ENCODE assay signal across 9 cellular contexts in genomic region chr15:45631831-45632230, GRCh38. TPM values are rescaled to one million over a fixed set of nuclear protein-coding genes. Genes with fewer than 3 reads are reported as not detected.
A peak's percentile ranks its signal among the peaks of the same experiment; 100 is the strongest.
DNase-seq lines count a peak whose midpoint lies in the region; ATAC-seq, FAIRE-seq and TF ChIP-seq lines count a peak whose summit lies in the region.
"Had no signal": no experiment of that assay in that cellular context is flagged by ENCODE, and none has a peak within 500 bp of the region (broad histone marks: within the 10 kb centered on the region; RNA-seq: fewer than 3 reads in every experiment).

No MANE protein-coding gene starts in this region.

- POLR2A ChIA-PET in HCT116 (lab: Charles Lee) = interaction anchor here (0.9 kb wide), 1 partner anchor 17 kb away, joined by 3 read pairs; no protein-coding TSS in a partner anchor

- H3K4me3 ChIP-seq in HCT116 (replicated peaks in 1 of 2; ENCODE audit: low read depth in 1 of 2, low read length in 2 of 2) (peak overlapping the region; percentile 31 to 56), fibroblast of the aortic adventitia (ENCODE audit: low read depth, low read length) (peak overlapping the region; percentile 55), spleen (peak overlapping the region in 3 of 8 donors; percentile 18 to 34 (median 19)), pancreas (no peak overlapping the region), gastroesophageal sphincter (no peak overlapping the region)

- no TSS peak for BruUV-seq in HCT116 (replicated peaks; lab: Mats Ljungman, UMichigan)

- peak overlapping the region; percentile 53 for H3K27ac ChIP-seq in HCT116 (ENCODE audit: low read depth, low read length)
- H3K27ac ChIP-seq in VCaP = peak overlapping the region; percentile 69
- peak overlapping the region in 7 of 8 donors; percentile 36 to 80 (median 53) for H3K27ac ChIP-seq in spleen
- no peak overlapping the region for H3K27ac ChIP-seq in pancreas
- H3K27ac ChIP-seq in gastroesophageal sphincter = peak overlapping the region in 2 of 4 donors; percentile 43 to 50

- TF ChIP-seq RAD21 in HCT116 (IDR thresholded peaks at IDR 0.05; ENCODE audit: low read depth) = no peak

- 58 to 73% (median 67%) methylated on average over 2 of the region's 2 CpGs for WGBS in spleen, 5 donors
- 89 to 92% methylated on average over 2 of the region's 2 CpGs for WGBS in pancreas, 2 donors
- 80% methylated on average over 1 of the region's 2 CpGs; no CpG with 5 or more reads in 1 of the 2 donors for WGBS in gastroesophageal sphincter (ENCODE audit: low coverage in 1 of 2), 2 donors

- TF ChIP-seq EP300 in gastroesophageal sphincter (IDR thresholded peaks at IDR 0.05) = no peak

- H3K27me3 ChIP-seq in HCT116 (ENCODE audit: insufficient read depth, low read length) = no peaks in the 10 kb centered on the region
- no peaks in the 10 kb centered on the region for H3K27me3 ChIP-seq in spleen (replicated peaks in 1 of 7)
- H3K27me3 ChIP-seq in pancreas = no peaks in the 10 kb centered on the region
- H3K27me3 ChIP-seq in gastroesophageal sphincter = no peaks in the 10 kb centered on the region

- H3K9ac ChIP-seq in HCT116 (ENCODE audit: low read length) = peak overlapping the region; percentile 37

- H4K20me1 ChIP-seq in HCT116 (ENCODE audit: insufficient read depth) = no peaks in the 10 kb centered on the region

- H2AFZ ChIP-seq in HCT116 (ENCODE audit: low read depth, low read length, poor library complexity, severe bottlenecking) = peak overlapping the region; percentile 63

- intact Hi-C loops in HCT116 (cut with micrococcal nuclease) (no loop called here), spleen (cut with DNase I; ENCODE audit: low total_unique reads) (no loop called here), pancreas (cut with DNase I) (no loop called here)

- RAD21 ChIA-PET in HCT116 (lab: Charles Lee; ENCODE audit: low non-redundant PET in 1 of 2, low total read pairs in 2 of 2, uncharacterized antibody in 2 of 2, unreplicated experiment in 2 of 2) = no interaction called here

- H3K36me3 ChIP-seq in HCT116 (ENCODE audit: control insufficient read depth in 1 of 2, insufficient read depth in 2 of 2, low read length in 2 of 2) (no peaks in the 10 kb centered on the region), spleen (no peaks in the 10 kb centered on the region), pancreas (no peaks in the 10 kb centered on the region), gastroesophageal sphincter (no peaks in the 10 kb centered on the region)

- DNase-seq in HCT116 (ENCODE audit: low read depth, low spot score) (no peak), fibroblast of the aortic adventitia (ENCODE audit: low read depth) (no peak), spleen (no peak), pancreas (no peak), AG08396 (ENCODE audit: low spot score) (no peak), LoVo (ENCODE audit: low spot score) (no peak)
- DNase-seq: DMS79 had no signal

- no peaks in the 10 kb centered on the region for H3K9me2 ChIP-seq in HCT116 (ENCODE audit: insufficient read depth)

- peak overlapping the region; percentile 72 for H3K4me2 ChIP-seq in HCT116 (ENCODE audit: low read length)

- TF ChIP-seq CTCF in HCT116 (IDR thresholded peaks at IDR 0.05 in 2 of 3, conservative IDR thresholded peaks at IDR 0.05 in 1 of 3; ENCODE audit: borderline replicate concordance in 1 of 3, insufficient read depth in 1 of 3, low read depth in 2 of 3, low read length in 2 of 3) = no peak
- no peak for TF ChIP-seq CTCF in VCaP (conservative IDR thresholded peaks at IDR 0.05)
- TF ChIP-seq CTCF in fibroblast of the aortic adventitia (IDR thresholded peaks at IDR 0.05; ENCODE audit: insufficient read depth, low read length) = no peak
- no peak for TF ChIP-seq CTCF in spleen (IDR thresholded peaks at IDR 0.05 in 8 of 11, conservative IDR thresholded peaks at IDR 0.05 in 3 of 11)
- TF ChIP-seq CTCF in pancreas (IDR thresholded peaks at IDR 0.05) = no peak
- TF ChIP-seq CTCF in gastroesophageal sphincter (IDR thresholded peaks at IDR 0.05) = no peak

- H3K9me3 ChIP-seq in HCT116 (ENCODE audit: control insufficient read depth in 1 of 2, insufficient read depth in 1 of 2, low read depth in 1 of 2, low read length in 2 of 2) = no peaks in the 10 kb centered on the region
- peaks cover 2 to 15% (median 12%) of the 10 kb centered on the region in 8 donors for H3K9me3 ChIP-seq in spleen
- no peaks in the 10 kb centered on the region for H3K9me3 ChIP-seq in pancreas
- peaks cover 0 to 15% (median 0%) of the 10 kb centered on the region in 3 donors for H3K9me3 ChIP-seq in gastroesophageal sphincter

- H3K4me1 ChIP-seq in HCT116 (ENCODE audit: control insufficient read depth in 1 of 2, insufficient read depth in 2 of 2, low read length in 2 of 2) = peaks cover 12 to 37% of the 10 kb centered on the region in 2 experiments
- H3K4me1 ChIP-seq in spleen = peaks cover 13 to 44% (median 21%) of the 10 kb centered on the region in 6 donors
- peaks cover 5 to 9% (median 7%) of the 10 kb centered on the region in 3 donors for H3K4me1 ChIP-seq in pancreas
- peaks cover 0 to 21% (median 15%) of the 10 kb centered on the region in 3 donors for H3K4me1 ChIP-seq in gastroesophageal sphincter

- CTCF ChIA-PET in HCT116 (lab: Charles Lee) = interaction anchor here (1.4 kb wide), 1 partner anchor 18 kb away, joined by 7 read pairs; no protein-coding TSS in a partner anchor

- TF ChIP-seq POLR2A in HCT116 (IDR thresholded peaks at IDR 0.05; ENCODE audit: borderline replicate concordance, extremely low read depth, insufficient read depth, insufficient read length) = no peak
- TF ChIP-seq POLR2A in spleen (IDR thresholded peaks at IDR 0.05) = no peak
- TF ChIP-seq POLR2A in gastroesophageal sphincter (IDR thresholded peaks at IDR 0.05) = no peak

- no peak for FAIRE-seq in pancreas (lab: Jason Lieb, UNC)

- ATAC-seq in HCT116 = no peak
- ATAC-seq in pancreas = no peak
- no peak for ATAC-seq in gastroesophageal sphincter

- no peaks in the 10 kb centered on the region for H3K79me2 ChIP-seq in HCT116 (ENCODE audit: insufficient read depth, low read length)

TF ChIP-seq in HCT116, 20 proteins besides CTCF, POLR2A, EP300 and RAD21:
- TF ChIP-seq ELF1 (IDR thresholded peaks at IDR 0.05; ENCODE audit: borderline replicate concordance, low read depth) (no peak; the same call in 1 of the 2 replicates), JUND (IDR thresholded peaks at IDR 0.05) (no peak), FOSL1 (IDR thresholded peaks at IDR 0.05; ENCODE audit: low read depth) (no peak), EGR1 (IDR thresholded peaks at IDR 0.05; ENCODE audit: low read depth) (no peak)
TF ChIP-seq in HCT116: peak in this region for 0.

RNA-seq across cellular contexts. Expression of gene SQOR, which starts 3.0 kb away (rescaled TPM):
- 17.6 TPM for total RNA-seq in HCT116 (2021; ENCODE audit: unreplicated experiment)
- 17.7 and 20.7 TPM in 2 replicates for polyA plus RNA-seq in HCT116 (2012)
- 79.5 and 101 TPM in 2 replicates for total RNA-seq in fibroblast of the aortic adventitia (ENCODE audit: low replicate concordance)
- total RNA-seq in spleen = 10 to 100 TPM; 52.2 to 79.6 (median 62.2) TPM
- 10 to 100 TPM; 21.5 to 39.7 (median 29.1) TPM for polyA plus RNA-seq in spleen
- total RNA-seq in pancreas = 10 to 100 TPM; 22.8 to 28.6 (median 24.8) TPM
- 10 to 100 TPM; 13.8 to 22.0 TPM for polyA plus RNA-seq in pancreas
- total RNA-seq in gastroesophageal sphincter = 10 to 100 TPM; 66.6 to 96.3 (median 87.1) TPM

RNA-seq across cellular contexts. Expression of gene BLOC1S6, which starts 44.7 kb away (rescaled TPM):
- total RNA-seq in HCT116 (2021; ENCODE audit: unreplicated experiment) (40.7 TPM), fibroblast of the aortic adventitia (ENCODE audit: low replicate concordance) (105 and 107 TPM in 2 replicates), spleen (10 to 100 TPM; 43.1 to 67.3 (median 50.7) TPM), pancreas (10 to 100 TPM; 14.8 to 30.5 (median 20.7) TPM), gastroesophageal sphincter (10 to 100 TPM; 43.7 to 87.8 (median 54.3) TPM)
- polyA plus RNA-seq in HCT116 (2012) = 19.4 and 21.9 TPM in 2 replicates
- polyA plus RNA-seq in spleen (10 to 100 TPM; 18.6 to 30.5 (median 20.8) TPM), pancreas (10 to 100 TPM in 1 of 2 donors, 1 to 10 TPM in 1; 8.4 to 18.4 TPM)

Comparison
In these comparisons a context has a peak if more than half of its experiments do, and no peak if none do; other contexts are left out.
1. H3K27ac ChIP-seq: peak in HCT116 (single experiment), VCaP (single experiment) and spleen (7 of 8); none in pancreas (0 of 4).
2. H3K4me3 ChIP-seq: peak in HCT116 (2 of 2) and fibroblast of the aortic adventitia (single experiment); none in pancreas (0 of 4) and gastroesophageal sphincter (0 of 2).